In the genomic region with DNA sequence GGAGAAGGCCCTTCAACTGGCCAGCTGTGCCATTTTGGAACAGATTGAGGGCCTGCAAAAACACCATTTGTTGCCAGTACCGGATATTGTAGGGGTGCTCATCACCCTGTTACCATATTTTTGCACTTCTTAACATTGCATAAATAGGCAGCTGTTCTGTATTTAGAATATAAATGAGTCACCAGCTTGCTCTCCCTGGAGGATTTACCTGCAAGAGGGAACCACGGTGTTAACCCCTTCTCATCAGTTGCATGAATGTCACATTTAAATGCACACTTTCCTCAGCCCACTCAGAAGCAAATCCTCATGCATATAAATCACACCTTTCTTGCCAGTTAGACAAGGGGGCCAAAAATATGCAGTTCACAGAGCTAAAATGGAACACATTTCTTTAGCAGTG, we compare ENCODE assay signal across 24 cellular contexts.
DNase-seq lines count a peak whose midpoint lies in the region; ATAC-seq and TF ChIP-seq lines count a peak whose summit lies in the region.
"Had no signal": no experiment of that assay in that cellular context is flagged by ENCODE, and none has a peak within 500 bp of the region (broad histone marks: within the 10 kb centered on the region; RNA-seq: fewer than 3 reads in every experiment).

No MANE protein-coding gene starts in this region.

- peaks cover 13% of the 10 kb centered on the region for H3K9me3 Mint-ChIP-seq in activated CD4-positive, alpha-beta T cell treated with anti-CD3 and anti-CD28 coated beads, Interleukin-2, amount 10 ng/mL, durations not matched to agents 24 days and 14 days
- H3K9me3 Mint-ChIP-seq in activated naive CD4-positive, alpha-beta T cell treated with anti-CD3 and anti-CD28 coated beads, Interleukin-2, amount 10 ng/mL, durations not matched to agents 7 days and 5 days, result peaks cover 23% of the 10 kb centered on the region

- no peaks in the 10 kb centered on the region for H3K36me3 ChIP-seq in HUES64 (ENCODE audit: insufficient read depth, low read length)
- no peaks in the 10 kb centered on the region for H3K36me3 ChIP-seq in left lung
- H3K36me3 ChIP-seq: HAP-1, pancreas, thyroid gland had no signal

- H3K27ac ChIP-seq in HUES64 (ENCODE audit: low read depth, low read length) (peak overlapping the region; percentile 62; the same call in 1 of the 2 replicates), caudate nucleus (ENCODE audit: low read depth, low read length) (peak overlapping the region; percentile 64), left lung (no peak overlapping the region)
- H3K27ac ChIP-seq: C4-2B, KMS-11, pancreas, thyroid gland had no signal

- H3K4me1 Mint-ChIP-seq in activated CD4-positive, alpha-beta T cell treated with anti-CD3 and anti-CD28 coated beads, Interleukin-2, amount 10 ng/mL, durations not matched to agents 24 days and 14 days, result no peaks in the 10 kb centered on the region
- H3K4me1 Mint-ChIP-seq in activated naive CD4-positive, alpha-beta T cell treated with anti-CD3 and anti-CD28 coated beads, Interleukin-2, amount 10 ng/mL, durations not matched to agents 7 days and 5 days, result no peaks in the 10 kb centered on the region
- H3K4me1 Mint-ChIP-seq: activated CD8-positive, alpha-beta memory T cell treated with anti-CD3 and anti-CD28 coated beads, Interleukin-2, amount 10 ng/mL, durations not matched to agents 7 days and 5 days; nephron; stimulated activated naive CD8-positive, alpha-beta T cell treated with anti-CD3 and anti-CD28 coated beads, Interleukin-15, amount 100 ng/mL, for 72 hours had no signal

- TF ChIP-seq CTCF in left lung (IDR thresholded peaks at IDR 0.05), result no peak

- H3K9me3 ChIP-seq in HUES64 (ENCODE audit: insufficient read depth, low read depth, low read length), result no peaks in the 10 kb centered on the region
- peaks cover 0 to 5% of the 10 kb centered on the region in 2 donors for H3K9me3 ChIP-seq in left lung
- H3K9me3 ChIP-seq: HAP-1, pancreas, thyroid gland had no signal

- H3K9ac ChIP-seq in HUES64 (ENCODE audit: low read depth, low read length), result no peak overlapping the region
- H3K9ac ChIP-seq: KMS-11 had no signal

- no peaks in the 10 kb centered on the region for H3K27me3 Mint-ChIP-seq in activated CD4-positive, alpha-beta T cell treated with anti-CD3 and anti-CD28 coated beads, Interleukin-2, amount 10 ng/mL, durations not matched to agents 24 days and 14 days
- no peaks in the 10 kb centered on the region for H3K27me3 Mint-ChIP-seq in activated naive CD4-positive, alpha-beta T cell treated with anti-CD3 and anti-CD28 coated beads, Interleukin-2, amount 10 ng/mL, durations not matched to agents 7 days and 5 days
- H3K27me3 Mint-ChIP-seq: activated CD8-positive, alpha-beta memory T cell treated with anti-CD3 and anti-CD28 coated beads, Interleukin-2, amount 10 ng/mL, durations not matched to agents 7 days and 5 days; stimulated activated naive CD8-positive, alpha-beta T cell treated with anti-CD3 and anti-CD28 coated beads, Interleukin-15, amount 100 ng/mL, for 72 hours had no signal

- H3K4me3 ChIP-seq in HUES64 (ENCODE audit: low read length) (no peak overlapping the region), left lung (no peak overlapping the region)
- H3K4me3 ChIP-seq: HAP-1, pancreas, smooth muscle cell, thyroid gland had no signal

- peak; percentile 29 for ATAC-seq in left lung
- no peak for ATAC-seq in HG02678 (IDR thresholded peaks at IDR 0.05; ENCODE audit: unreplicated experiment)
- ATAC-seq: activated CD8-positive, alpha-beta memory T cell treated with anti-CD3 and anti-CD28 coated beads, Interleukin-2, amount 10 ng/mL, durations not matched to agents 7 days and 5 days; Panc1; stimulated activated naive CD8-positive, alpha-beta T cell treated with anti-CD3 and anti-CD28 coated beads, Interleukin-15, amount 100 ng/mL, for 72 hours had no signal

- no peak overlapping the region for H3K4me3 Mint-ChIP-seq in activated CD4-positive, alpha-beta T cell treated with anti-CD3 and anti-CD28 coated beads, Interleukin-2, amount 10 ng/mL, durations not matched to agents 24 days and 14 days
- no peak overlapping the region for H3K4me3 Mint-ChIP-seq in activated naive CD4-positive, alpha-beta T cell treated with anti-CD3 and anti-CD28 coated beads, Interleukin-2, amount 10 ng/mL, durations not matched to agents 7 days and 5 days
- H3K4me3 Mint-ChIP-seq: activated CD8-positive, alpha-beta memory T cell treated with anti-CD3 and anti-CD28 coated beads, Interleukin-2, amount 10 ng/mL, durations not matched to agents 7 days and 5 days; nephron; stimulated activated naive CD8-positive, alpha-beta T cell treated with anti-CD3 and anti-CD28 coated beads, Interleukin-15, amount 100 ng/mL, for 72 hours had no signal

- H3K4me1 ChIP-seq in HUES64 (ENCODE audit: insufficient read depth, low read length) (peaks cover 31% of the 10 kb centered on the region), left lung (no peaks in the 10 kb centered on the region)
- H3K4me1 ChIP-seq: pancreas, thyroid gland had no signal

- DNase-seq in NCI-H2171 treated with DMSO at 0.1 percent for 48 hours (lab: John Stamatoyannopoulos, UW) (peak; percentile 91), caudate nucleus (lab: John Stamatoyannopoulos, UW) (peak in 22 of 61 donors; percentile 2 to 78 (median 33)), left lung (no peak), T1000 (lab: John Stamatoyannopoulos, UW) (no peak)
- no peak for DNase-seq in activated CD4-positive, alpha-beta T cell treated with anti-CD3 and anti-CD28 coated beads, Interleukin-2, amount 10 ng/mL, durations not matched to agents 24 days and 14 days
- no peak for DNase-seq in activated naive CD4-positive, alpha-beta T cell treated with anti-CD3 and anti-CD28 coated beads, Interleukin-2, amount 10 ng/mL, durations not matched to agents 7 days and 5 days
- DNase-seq: activated CD8-positive, alpha-beta memory T cell treated with anti-CD3 and anti-CD28 coated beads, Interleukin-2, amount 10 ng/mL, durations not matched to agents 7 days and 5 days; activated T-cell treated with anti-CD3 and anti-CD28 coated beads, Interleukin-2, amount 50 U/mL, for 48 hours; NCI-H146; NCI-H345; pancreas; SHP77 treated with DMSO at 0.1 percent for 48 hours; stimulated activated CD4-positive, alpha-beta T cell treated with anti-CD3 and anti-CD28 coated beads, Interleukin-1b, Interleukin-23, amount 100 ng/mL, for 48 hours; stimulated activated CD8-positive, alpha-beta memory T cell treated with anti-CD3 and anti-CD28 coated beads, Interleukin-4, amount 100 ng/mL, for 48 hours; stimulated activated naive CD8-positive, alpha-beta T cell treated with anti-CD3 and anti-CD28 coated beads, Interleukin-15, amount 100 ng/mL, for 72 hours; thyroid gland had no signal

- no peak overlapping the region for H3K27ac Mint-ChIP-seq in activated CD4-positive, alpha-beta T cell treated with anti-CD3 and anti-CD28 coated beads, Interleukin-2, amount 10 ng/mL, durations not matched to agents 24 days and 14 days
- no peak overlapping the region for H3K27ac Mint-ChIP-seq in activated naive CD4-positive, alpha-beta T cell treated with anti-CD3 and anti-CD28 coated beads, Interleukin-2, amount 10 ng/mL, durations not matched to agents 7 days and 5 days
- H3K27ac Mint-ChIP-seq: activated CD8-positive, alpha-beta memory T cell treated with anti-CD3 and anti-CD28 coated beads, Interleukin-2, amount 10 ng/mL, durations not matched to agents 7 days and 5 days; stimulated activated naive CD8-positive, alpha-beta T cell treated with anti-CD3 and anti-CD28 coated beads, Interleukin-15, amount 100 ng/mL, for 72 hours had no signal

- intact Hi-C loops in left lung (cut with DNase I), result no loop called here
- intact Hi-C loops in activated CD4-positive, alpha-beta T cell treated with anti-CD3 and anti-CD28 coated beads, Interleukin-2, amount 10 ng/mL, durations not matched to agents 24 days and 14 days (cut with micrococcal nuclease), result no loop called here

- WGBS in HUES64, result 10% methylated on average over 2 of the region's 2 CpGs

- H3K27me3 ChIP-seq in HUES64 (ENCODE audit: insufficient read depth, low read length) (no peaks in the 10 kb centered on the region), left lung (no peaks in the 10 kb centered on the region)
- H3K27me3 ChIP-seq: pancreas, thyroid gland had no signal

- no peaks in the 10 kb centered on the region for H3K36me3 Mint-ChIP-seq in activated CD4-positive, alpha-beta T cell treated with anti-CD3 and anti-CD28 coated beads, Interleukin-2, amount 10 ng/mL, durations not matched to agents 24 days and 14 days (ENCODE audit: low read depth)
- no peaks in the 10 kb centered on the region for H3K36me3 Mint-ChIP-seq in activated naive CD4-positive, alpha-beta T cell treated with anti-CD3 and anti-CD28 coated beads, Interleukin-2, amount 10 ng/mL, durations not matched to agents 7 days and 5 days
- H3K36me3 Mint-ChIP-seq: activated CD8-positive, alpha-beta memory T cell treated with anti-CD3 and anti-CD28 coated beads, Interleukin-2, amount 10 ng/mL, durations not matched to agents 7 days and 5 days had no signal

- CTCF ChIA-PET in activated naive CD4-positive, alpha-beta T cell treated with anti-CD3 and anti-CD28 coated beads, Interleukin-2, amount 10 ng/mL, durations not matched to agents 7 days and 5 days (lab: Charles Lee), result no interaction called here

Comparison
In these comparisons a context has a peak if more than half of its experiments do, and no peak if none do; other contexts are left out.
1. H3K27ac ChIP-seq: peak in HUES64 (single experiment) and caudate nucleus (single experiment); none in left lung (0 of 2).